In genomic region chr17:31216053-31216751, GRCh38 we compare ENCODE assay signal across 8 cellular contexts.
DNase-seq lines count a peak whose midpoint lies in the region; ATAC-seq and TF ChIP-seq lines count a peak whose summit lies in the region.

No MANE protein-coding gene starts in this region.

- POLR2A ChIA-PET in activated B cell treated with CpG ODN at 0.5 μM for 24 hours (lab: Charles Lee) = no interaction called here

- H3K4me1 ChIP-seq in transverse colon = no peaks in the 10 kb centered on the region

- peaks cover 9% of the 10 kb centered on the region for H3K36me3 Mint-ChIP-seq in activated B cell treated with CpG ODN at 0.5 μM for 24 hours (ENCODE audit: low read depth)

- no peaks in the 10 kb centered on the region for H3K27me3 Mint-ChIP-seq in activated B cell treated with CpG ODN at 0.5 μM for 24 hours

- WGBS in transverse colon (ENCODE audit: low coverage in 1 of 2), 2 donors = 44 to 45% methylated on average over 5 of the region's 5 CpGs

- H3K4me3 Mint-ChIP-seq in activated B cell treated with CpG ODN at 0.5 μM for 24 hours = no peak overlapping the region

- H3K27ac ChIP-seq in transverse colon = no peak overlapping the region

- H3K9me3 ChIP-seq in transverse colon = no peaks in the 10 kb centered on the region

- in situ Hi-C loops in transverse colon (cut with MboI; ENCODE audit: low pct_ligation_motif_present in 1 of 4, low pct_unique_long_range_greater_than_20kb in 1 of 4, low sequenced_read_pairs in 3 of 4) = loop anchor here (5.0 to 25.0 kb wide), 4 partner anchors 199 to 304 kb away; partner anchors contain the start of genes ADAP2 (in 1 of the 4) and TEFM (in 1 of the 4)

- H3K9me3 Mint-ChIP-seq in activated B cell treated with CpG ODN at 0.5 μM for 24 hours = no peaks in the 10 kb centered on the region

- CTCF ChIA-PET in activated B cell treated with CpG ODN at 0.5 μM for 24 hours (lab: Charles Lee) = interaction anchor here (0.8 to 3.0 kb wide), 24 partner anchors 8 to 1091 kb away, joined by 3 to 18 read pairs (median 3); partner anchors contain the start of gene GOSR1

- TF ChIP-seq CTCF in activated B cell treated with CpG ODN at 0.5 μM for 24 hours (IDR thresholded peaks at IDR 0.05) = peak; percentile 72
- TF ChIP-seq CTCF in transverse colon (IDR thresholded peaks at IDR 0.05) = peak; percentile 60 to 66 (median 65)

- H3K4me3 ChIP-seq in transverse colon = no peak overlapping the region

- no peaks in the 10 kb centered on the region for H3K4me1 Mint-ChIP-seq in activated B cell treated with CpG ODN at 0.5 μM for 24 hours

- H3K27me3 ChIP-seq in transverse colon = no peaks in the 10 kb centered on the region

- no peak for TF ChIP-seq POLR2A in transverse colon (IDR thresholded peaks at IDR 0.05)

- ATAC-seq in activated B cell treated with CpG ODN at 0.5 μM for 24 hours (ENCODE audit: low read depth) (no peak), GM18498 (IDR thresholded peaks at IDR 0.05; ENCODE audit: unreplicated experiment) (no peak), GM21515 (IDR thresholded peaks at IDR 0.05; ENCODE audit: unreplicated experiment) (no peak)

- H3K27ac Mint-ChIP-seq in activated B cell treated with CpG ODN at 0.5 μM for 24 hours = no peak overlapping the region

- DNase-seq in NCI-H524 (lab: John Stamatoyannopoulos, UW) (peak; percentile 27 to 63), NCI-H524 treated with DMSO at 0.1 percent for 48 hours (lab: John Stamatoyannopoulos, UW) (no peak), NCI-H1092 (lab: John Stamatoyannopoulos, UW) (peak; percentile 2), activated B cell treated with CpG ODN at 0.5 μM for 24 hours (no peak), inferior parietal cortex (ENCODE audit: extremely low spot score) (peak; percentile 88), transverse colon (no peak)

- no peak for TF ChIP-seq EP300 in transverse colon (IDR thresholded peaks at IDR 0.05; ENCODE audit: low read depth)

- intact Hi-C loops in activated B cell treated with CpG ODN at 0.5 μM for 24 hours (cut with micrococcal nuclease) (loop anchor here (1.0 to 5.0 kb wide), 7 partner anchors 157 to 874 kb away; partner anchors contain the start of gene GOSR1), transverse colon (cut with DNase I; ENCODE audit: low total_unique reads) (loop anchor here (5.0 kb wide), 1 partner anchor 204 kb away; no protein-coding TSS in a partner anchor)

- peaks cover 0 to 10% (median 3%) of the 10 kb centered on the region in 4 donors for H3K36me3 ChIP-seq in transverse colon

Comparison
In these comparisons a context has a peak if more than half of its experiments do, and no peak if none do; other contexts are left out.
1. DNase-seq: peak in NCI-H524 (2 of 2), NCI-H1092 (single experiment) and inferior parietal cortex (single experiment); none in NCI-H524 treated with DMSO at 0.1 percent for 48 hours (single experiment), activated B cell treated with CpG ODN at 0.5 μM for 24 hours (single experiment) and transverse colon (single experiment).